ENCODE assay signal across 12 cellular contexts in the genomic region with DNA sequence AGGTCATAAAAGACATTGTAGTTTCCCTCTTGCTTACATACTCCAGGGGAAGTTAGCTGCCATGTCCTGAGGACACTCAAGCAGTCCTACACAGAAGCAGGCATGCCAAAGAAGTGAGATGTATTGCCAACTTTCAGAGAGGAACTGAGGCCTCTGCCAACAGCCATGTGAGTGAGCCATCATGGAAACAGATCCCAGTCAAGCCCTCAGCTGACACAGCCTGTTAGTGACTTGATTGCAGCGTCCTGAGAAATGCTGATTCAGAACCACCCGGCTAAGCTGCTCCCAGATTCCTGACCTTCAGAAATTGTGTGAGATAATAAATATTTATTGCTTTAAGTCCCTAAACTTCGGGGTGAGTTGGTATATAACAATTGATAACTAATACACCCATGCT. TPM values are rescaled to one million over a fixed set of nuclear protein-coding genes. Genes with fewer than 3 reads are reported as not detected.
A peak's percentile ranks its signal among the peaks of the same experiment; 100 is the strongest.
DNase-seq lines count a peak whose midpoint lies in the region; ATAC-seq and TF ChIP-seq lines count a peak whose summit lies in the region.
"Had no signal": no experiment of that assay in that cellular context is flagged by ENCODE, and none has a peak within 500 bp of the region (broad histone marks: within the 10 kb centered on the region; RNA-seq: fewer than 3 reads in every experiment).

No MANE protein-coding gene starts in this region.

- H3K4me3 Mint-ChIP-seq in endothelial cell (ENCODE audit: unreplicated experiment), result no peak overlapping the region
- H3K4me3 Mint-ChIP-seq: activated CD8-positive, alpha-beta T cell treated with anti-CD3 and anti-CD28 coated beads, Interleukin-2, amount 10 ng/mL, durations not matched to agents 7 days and 5 days; activated naive CD8-positive, alpha-beta T cell treated with anti-CD3 and anti-CD28 coated beads, Interleukin-2, amount 50 U/mL, for 24 hours had no signal

- TF ChIP-seq CTCF in endothelial cell (IDR thresholded peaks at IDR 0.05; ENCODE audit: unreplicated experiment) (no peak), BE2C (IDR thresholded peaks at IDR 0.05; ENCODE audit: low read depth, low read length) (no peak)

- H3K4me1 ChIP-seq in ACC112 (ENCODE audit: control insufficient read depth, insufficient read depth, low read length, unreplicated experiment) (peaks cover 20% of the 10 kb centered on the region), mucosa of stomach (ENCODE audit: control insufficient read depth, insufficient read depth, low read length) (peaks cover 53% of the 10 kb centered on the region), SJCRH30 (no peaks in the 10 kb centered on the region), BE2C (no peaks in the 10 kb centered on the region)
- H3K4me1 ChIP-seq: esophagus muscularis mucosa, psoas muscle had no signal

- no peaks in the 10 kb centered on the region for H3K79me2 ChIP-seq in ACC112 (ENCODE audit: control insufficient read depth, insufficient read depth, low read length, unreplicated experiment)

- H3K4me1 Mint-ChIP-seq in endothelial cell (ENCODE audit: unreplicated experiment), result peaks cover 20% of the 10 kb centered on the region
- H3K4me1 Mint-ChIP-seq: activated naive CD8-positive, alpha-beta T cell treated with anti-CD3 and anti-CD28 coated beads, Interleukin-2, amount 50 U/mL, for 24 hours had no signal

- peak overlapping the region; percentile 28 for H2AFZ ChIP-seq in ACC112 (ENCODE audit: low read length, unreplicated experiment)

- no peak for ATAC-seq in GM21390 (IDR thresholded peaks at IDR 0.05; ENCODE audit: unreplicated experiment)

- H3K4me3 ChIP-seq in ACC112 (ENCODE audit: low read depth, low read length), result no peak overlapping the region
- H3K4me3 ChIP-seq in mucosa of stomach (ENCODE audit: low read length), result peak overlapping the region; percentile 9
- no peak overlapping the region for H3K4me3 ChIP-seq in SJCRH30
- no peak overlapping the region for H3K4me3 ChIP-seq in BE2C (ENCODE audit: low read depth, low read length)
- H3K4me3 ChIP-seq: esophagus muscularis mucosa, psoas muscle had no signal

- peak overlapping the region; percentile 85 for H3K27ac Mint-ChIP-seq in endothelial cell (ENCODE audit: unreplicated experiment)
- H3K27ac Mint-ChIP-seq: activated CD8-positive, alpha-beta T cell treated with anti-CD3 and anti-CD28 coated beads, Interleukin-2, amount 10 ng/mL, durations not matched to agents 7 days and 5 days; activated naive CD8-positive, alpha-beta T cell treated with anti-CD3 and anti-CD28 coated beads, Interleukin-2, amount 50 U/mL, for 24 hours had no signal

- H3K36me3 Mint-ChIP-seq in endothelial cell (ENCODE audit: low read depth, unreplicated experiment), result no peaks in the 10 kb centered on the region

- no peaks in the 10 kb centered on the region for H3K27me3 ChIP-seq in ACC112 (ENCODE audit: insufficient read depth, low read length)
- H3K27me3 ChIP-seq in mucosa of stomach (ENCODE audit: control insufficient read depth, insufficient read depth, low read length), result no peaks in the 10 kb centered on the region
- H3K27me3 ChIP-seq in SJCRH30, result no peaks in the 10 kb centered on the region
- no peaks in the 10 kb centered on the region for H3K27me3 ChIP-seq in BE2C
- H3K27me3 ChIP-seq: esophagus muscularis mucosa had no signal

- peaks cover 2% of the 10 kb centered on the region for H3K27me3 Mint-ChIP-seq in endothelial cell (ENCODE audit: unreplicated experiment)

- peak overlapping the region; percentile 15 for H3K9ac ChIP-seq in mucosa of stomach (ENCODE audit: low read length)

- H3K9me3 Mint-ChIP-seq in endothelial cell (ENCODE audit: unreplicated experiment), result no peaks in the 10 kb centered on the region
- H3K9me3 Mint-ChIP-seq: activated naive CD8-positive, alpha-beta T cell treated with anti-CD3 and anti-CD28 coated beads, Interleukin-2, amount 50 U/mL, for 24 hours had no signal

- H3K27ac ChIP-seq in ACC112 (ENCODE audit: low read depth, low read length) (peak overlapping the region; percentile 35), SJCRH30 (no peak overlapping the region)
- H3K27ac ChIP-seq: esophagus muscularis mucosa, psoas muscle had no signal

- no peaks in the 10 kb centered on the region for H3K9me3 ChIP-seq in mucosa of stomach (ENCODE audit: control insufficient read depth, low read length)
- H3K9me3 ChIP-seq in SJCRH30 (replicated peaks), result no peaks in the 10 kb centered on the region
- H3K9me3 ChIP-seq in BE2C, result no peaks in the 10 kb centered on the region
- H3K9me3 ChIP-seq: esophagus muscularis mucosa, psoas muscle had no signal

- H3K36me3 ChIP-seq in ACC112 (ENCODE audit: insufficient read depth, low read length), result no peaks in the 10 kb centered on the region
- no peaks in the 10 kb centered on the region for H3K36me3 ChIP-seq in mucosa of stomach (ENCODE audit: control insufficient read depth, insufficient read depth, low read length)
- H3K36me3 ChIP-seq in SJCRH30, result no peaks in the 10 kb centered on the region
- H3K36me3 ChIP-seq in BE2C, result no peaks in the 10 kb centered on the region
- H3K36me3 ChIP-seq: esophagus muscularis mucosa had no signal

- DNase-seq in NCI-H69 (lab: John Stamatoyannopoulos, UW) (peak; percentile 51), endothelial cell (ENCODE audit: low spot score) (no peak), SJCRH30 (no peak), BE2C (no peak), GF-D8 (lab: John Stamatoyannopoulos, UW) (no peak)

RNA-seq across cellular contexts. Expression of gene GSTA2, which starts 38.1 kb away (rescaled TPM):
- total RNA-seq in endothelial cell (ENCODE audit: unreplicated experiment), result not detected
- not detected in 2 replicates for total RNA-seq in SJCRH30 (2014; rRNA removed; shearing (Covaris generic))
- not detected for polyA plus RNA-seq in BE2C (2012; ENCODE audit: insufficient read depth, insufficient read length, low read depth)
- total RNA-seq: activated CD8-positive, alpha-beta T cell treated with anti-CD3 and anti-CD28 coated beads, Interleukin-2, amount 10 ng/mL, durations not matched to agents 7 days and 5 days; esophagus muscularis mucosa; psoas muscle had no signal

RNA-seq across cellular contexts. Expression of gene TMEM14A, which starts 54.2 kb away (rescaled TPM):
- total RNA-seq in endothelial cell (ENCODE audit: unreplicated experiment), result 15.2 TPM
- 18.5 and 21.7 TPM in 2 replicates for total RNA-seq in SJCRH30 (2014; rRNA removed; shearing (Covaris generic))
- polyA plus RNA-seq in BE2C (2012; ENCODE audit: insufficient read depth, insufficient read length, low read depth), result 13.5 TPM
